ENCODE assay signal across 17 cellular contexts in the genomic region with DNA sequence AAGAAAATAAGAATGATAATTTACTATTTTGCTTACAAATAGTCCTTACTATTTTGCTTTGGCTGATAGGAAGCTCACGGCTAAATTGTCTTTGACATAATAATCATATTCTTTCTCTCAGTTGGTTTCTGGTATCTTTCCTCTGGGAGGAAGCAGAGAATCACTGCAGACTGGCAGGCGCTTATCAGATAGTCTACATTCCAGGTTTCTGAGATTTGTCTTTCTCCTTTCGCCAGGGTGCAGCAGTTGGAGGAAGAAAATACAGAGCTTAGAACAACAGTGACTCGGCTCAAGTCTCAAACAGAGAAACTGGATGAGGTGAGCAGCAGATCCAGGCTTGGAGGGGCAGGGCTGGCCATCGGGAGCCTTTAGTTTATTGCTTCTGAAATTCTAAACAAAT.
A peak's percentile ranks its signal among the peaks of the same experiment; 100 is the strongest.
DNase-seq lines count a peak whose midpoint lies in the region; TF ChIP-seq lines count a peak whose summit lies in the region.
"Had no signal": no experiment of that assay in that cellular context is flagged by ENCODE, and none has a peak within 500 bp of the region (broad histone marks: within the 10 kb centered on the region; RNA-seq: fewer than 3 reads in every experiment).

No MANE protein-coding gene starts in this region.

- no peak overlapping the region for H4K91ac ChIP-seq in mesenchymal stem cell (ENCODE audit: low read length)

- in situ Hi-C loops in brain microvascular endothelial cell (cut with HindIII; ENCODE audit: low pct_ligation_motif_present, low sequenced_read_pairs) = no loop called here

- DNase-seq in AG04450 (ENCODE audit: low read depth, low spot score) (no peak), OCI-M1 (lab: John Stamatoyannopoulos, UW) (peak; percentile 15), brain microvascular endothelial cell (peak; percentile 73), mesenchymal stem cell (no peak), GM03348 (ENCODE audit: low spot score) (no peak), NCI-H524 (lab: John Stamatoyannopoulos, UW) (no peak), HPDE6-E6E7 (ENCODE audit: extremely low spot score) (no peak)
- no peak for DNase-seq in activated naive CD4-positive, alpha-beta T cell treated with anti-CD3 and anti-CD28 coated beads for 36 hours
- DNase-seq: activated B cell treated with CpG ODN at 0.5 μM for 24 hours; activated naive CD8-positive, alpha-beta T cell treated with anti-CD3 and anti-CD28 coated beads, Interleukin-2, amount 10 ng/mL, durations not matched to agents 7 days and 5 days; DMS53; NCI-H1092 treated with DMSO at 0.1 percent for 48 hours; NCI-H187 treated with DMSO at 0.1 percent for 48 hours; NCI-H2227 treated with DMSO at 0.1 percent for 48 hours; NCI-H82 had no signal

- H3K4me3 ChIP-seq in AG04450 (ENCODE audit: low read depth, low read length) (no peak overlapping the region), brain microvascular endothelial cell (ENCODE audit: low read depth, low read length) (no peak overlapping the region), mesenchymal stem cell (ENCODE audit: insufficient read depth in 1 of 2, low read depth in 1 of 2, low read length in 2 of 2) (no peak overlapping the region)
- H3K4me3 ChIP-seq: breast epithelium had no signal

- H3K4me3 Mint-ChIP-seq in activated naive CD4-positive, alpha-beta T cell treated with anti-CD3 and anti-CD28 coated beads for 36 hours = no peak overlapping the region
- H3K4me3 Mint-ChIP-seq: activated B cell treated with CpG ODN at 0.5 μM for 24 hours; activated naive CD8-positive, alpha-beta T cell treated with anti-CD3 and anti-CD28 coated beads, Interleukin-2, amount 10 ng/mL, durations not matched to agents 7 days and 5 days; dendritic cell treated with granulocyte-macrophage colony-stimulating factor and Interleukin-4, amounts not matched to agents 40 ng/mL and 50 ng/mL, for 4 days had no signal

- intact Hi-C loops in activated naive CD4-positive, alpha-beta T cell treated with anti-CD3 and anti-CD28 coated beads for 36 hours (cut with micrococcal nuclease) = no loop called here

- WGBS in mesenchymal stem cell = 77% methylated on average over 4 of the region's 5 CpGs

- no peaks in the 10 kb centered on the region for H3K27me3 ChIP-seq in AG04450 (ENCODE audit: control insufficient read depth, insufficient read depth, low read length)
- no peaks in the 10 kb centered on the region for H3K27me3 ChIP-seq in brain microvascular endothelial cell (replicated peaks)
- H3K27me3 ChIP-seq in mesenchymal stem cell (ENCODE audit: control insufficient read depth in 1 of 2, insufficient read depth in 1 of 2, low read length in 2 of 2) = peaks cover 4 to 17% of the 10 kb centered on the region in 2 experiments
- H3K27me3 ChIP-seq: breast epithelium had no signal

- H3K9ac ChIP-seq in mesenchymal stem cell (ENCODE audit: low read length) = peak overlapping the region; percentile 27

- peaks cover 8% of the 10 kb centered on the region for H3K4me1 ChIP-seq in mesenchymal stem cell (ENCODE audit: control insufficient read depth, insufficient read depth, low read depth, low read length)
- H3K4me1 ChIP-seq: breast epithelium had no signal

- no peaks in the 10 kb centered on the region for H3K9me3 Mint-ChIP-seq in activated naive CD4-positive, alpha-beta T cell treated with anti-CD3 and anti-CD28 coated beads for 36 hours
- H3K9me3 Mint-ChIP-seq: activated B cell treated with CpG ODN at 0.5 μM for 24 hours; activated naive CD8-positive, alpha-beta T cell treated with anti-CD3 and anti-CD28 coated beads, Interleukin-2, amount 10 ng/mL, durations not matched to agents 7 days and 5 days; dendritic cell treated with granulocyte-macrophage colony-stimulating factor and Interleukin-4, amounts not matched to agents 40 ng/mL and 50 ng/mL, for 4 days had no signal

- peaks cover 16% of the 10 kb centered on the region for H3K36me3 Mint-ChIP-seq in activated naive CD4-positive, alpha-beta T cell treated with anti-CD3 and anti-CD28 coated beads for 36 hours (ENCODE audit: low read depth)

- H3K79me1 ChIP-seq in mesenchymal stem cell (replicated peaks; ENCODE audit: low read length, poor library complexity, severe bottlenecking) = no peaks in the 10 kb centered on the region

- no peak overlapping the region for H2AFZ ChIP-seq in mesenchymal stem cell (ENCODE audit: low read depth, low read length)

- no peak overlapping the region for H2BK5ac ChIP-seq in mesenchymal stem cell (ENCODE audit: low read depth, low read length, poor library complexity, severe bottlenecking)

- H3K36me3 ChIP-seq in brain microvascular endothelial cell (replicated peaks) (no peaks in the 10 kb centered on the region), mesenchymal stem cell (ENCODE audit: control insufficient read depth in 1 of 2, insufficient read depth in 2 of 2, low read depth in 1 of 2, low read length in 2 of 2) (no peaks in the 10 kb centered on the region)
- H3K36me3 ChIP-seq: breast epithelium had no signal

- H2BK120ac ChIP-seq in mesenchymal stem cell (ENCODE audit: low read depth, low read length) = no peak overlapping the region

- H3K23ac ChIP-seq in mesenchymal stem cell (ENCODE audit: low read length in 2 of 2) = no peak overlapping the region

- POLR2A ChIA-PET in AG04450 (lab: Yijun Ruan, JAX) = interaction anchor here (0.6 kb wide), 1 partner anchor 510 kb away, joined by 3 read pairs; no protein-coding TSS in a partner anchor

- CTCF ChIA-PET in AG04450 (lab: Charles Lee) = interaction anchor here (0.6 to 5.0 kb wide), 6 partner anchors 79 to 356 kb away, joined by 3 to 29 read pairs (median 4); no protein-coding TSS in a partner anchor
- CTCF ChIA-PET in activated naive CD4-positive, alpha-beta T cell treated with anti-CD3 and anti-CD28 coated beads for 36 hours (lab: Charles Lee) = interaction anchor here (0.7 to 8.9 kb wide), 6 partner anchors 10 to 176 kb away, joined by 3 to 117 read pairs (median 5); no protein-coding TSS in a partner anchor

- H3K9me3 ChIP-seq in AG04450 (ENCODE audit: control insufficient read depth, insufficient read depth, low read length) (peaks cover 26% of the 10 kb centered on the region), mesenchymal stem cell (ENCODE audit: control insufficient read depth, low read length) (no peaks in the 10 kb centered on the region)

- H3K4ac ChIP-seq in mesenchymal stem cell (ENCODE audit: low read depth in 1 of 2, low read length in 2 of 2) = no peak overlapping the region

- no peaks in the 10 kb centered on the region for H3K4me1 Mint-ChIP-seq in activated naive CD4-positive, alpha-beta T cell treated with anti-CD3 and anti-CD28 coated beads for 36 hours (ENCODE audit: low read depth)
- H3K4me1 Mint-ChIP-seq: activated naive CD8-positive, alpha-beta T cell treated with anti-CD3 and anti-CD28 coated beads, Interleukin-2, amount 10 ng/mL, durations not matched to agents 7 days and 5 days had no signal

- no peak overlapping the region for H3K14ac ChIP-seq in mesenchymal stem cell (ENCODE audit: low read length in 2 of 2)

- H3K4me2 ChIP-seq in mesenchymal stem cell (ENCODE audit: low read length, poor library complexity, severe bottlenecking) = no peak overlapping the region

- no peak overlapping the region for H2BK15ac ChIP-seq in mesenchymal stem cell (ENCODE audit: low read depth, poor library complexity, severe bottlenecking)

- H4K8ac ChIP-seq in mesenchymal stem cell (ENCODE audit: low read length) = no peak overlapping the region

- H2AK5ac ChIP-seq in mesenchymal stem cell (ENCODE audit: low read length, severe bottlenecking) = no peak overlapping the region

- H3K18ac ChIP-seq in mesenchymal stem cell (ENCODE audit: low read depth in 1 of 2, low read length in 2 of 2) = no peak overlapping the region

- no peak overlapping the region for H3K27ac ChIP-seq in AG04450 (ENCODE audit: low read depth, low read length)
- H3K27ac ChIP-seq in brain microvascular endothelial cell = no peak overlapping the region
- no peak overlapping the region for H3K27ac ChIP-seq in mesenchymal stem cell (ENCODE audit: low read length, poor library complexity, severe bottlenecking)
- H3K27ac ChIP-seq: breast epithelium had no signal

- no peak overlapping the region for H3K27ac Mint-ChIP-seq in activated naive CD4-positive, alpha-beta T cell treated with anti-CD3 and anti-CD28 coated beads for 36 hours
- H3K27ac Mint-ChIP-seq: activated B cell treated with CpG ODN at 0.5 μM for 24 hours; activated naive CD8-positive, alpha-beta T cell treated with anti-CD3 and anti-CD28 coated beads, Interleukin-2, amount 10 ng/mL, durations not matched to agents 7 days and 5 days; dendritic cell treated with granulocyte-macrophage colony-stimulating factor and Interleukin-4, amounts not matched to agents 40 ng/mL and 50 ng/mL, for 4 days had no signal

- TF ChIP-seq CTCF in AG04450 (IDR thresholded peaks at IDR 0.05; ENCODE audit: low read depth, low read length) (0 out of 2 replicates have a peak, but pooled peaks have one; percentile 8), brain microvascular endothelial cell (IDR thresholded peaks at IDR 0.05; ENCODE audit: low read depth, low read length, missing control alignments) (peak; percentile 32)

- H2BK12ac ChIP-seq in mesenchymal stem cell (ENCODE audit: low read length in 2 of 2) = no peak overlapping the region

- no peaks in the 10 kb centered on the region for H3K27me3 Mint-ChIP-seq in activated naive CD4-positive, alpha-beta T cell treated with anti-CD3 and anti-CD28 coated beads for 36 hours (ENCODE audit: low read depth)
- H3K27me3 Mint-ChIP-seq: activated B cell treated with CpG ODN at 0.5 μM for 24 hours; activated naive CD8-positive, alpha-beta T cell treated with anti-CD3 and anti-CD28 coated beads, Interleukin-2, amount 10 ng/mL, durations not matched to agents 7 days and 5 days; dendritic cell treated with granulocyte-macrophage colony-stimulating factor and Interleukin-4, amounts not matched to agents 40 ng/mL and 50 ng/mL, for 4 days had no signal

Comparison
In these comparisons a context has a peak if more than half of its experiments do, and no peak if none do; other contexts are left out.
1. DNase-seq: peak in OCI-M1 (single experiment) and brain microvascular endothelial cell (single experiment); none in AG04450 (single experiment), mesenchymal stem cell (single experiment), GM03348 (single experiment), NCI-H524 (0 of 2), HPDE6-E6E7 (single experiment) and activated naive CD4-positive, alpha-beta T cell treated with anti-CD3 and anti-CD28 coated beads for 36 hours (single experiment).